1 cellular context compared by ENCODE assay signal in genomic region chr5:96875805-96876291, GRCh38.
TF ChIP-seq lines count a peak whose summit lies in the region.

No MANE protein-coding gene starts in this region.

TF ChIP-seq in H1, 55 proteins besides CTCF, POLR2A, EP300 and RAD21 (continued from another document):
- no peak for TF ChIP-seq RNF2 (IDR thresholded peaks at IDR 0.05; ENCODE audit: borderline replicate concordance, low read depth, low read length, missing control alignments, poor library complexity, severe bottlenecking)
TF ChIP-seq in H1: peak in this region for 0.
